ENCODE assay signal across 1 cellular context in genomic region chr7:64834989-64835388, GRCh38.
TF ChIP-seq lines count a peak whose summit lies in the region.

No MANE protein-coding gene starts in this region.

TF ChIP-seq in IMR-90, 13 proteins besides CTCF, POLR2A, EP300 and RAD21 (continued from another document):
- no peak for TF ChIP-seq ELK1 (IDR thresholded peaks at IDR 0.05; ENCODE audit: borderline replicate concordance, low read depth, low read length)
- peak; percentile 62 for TF ChIP-seq MAFK (IDR thresholded peaks at IDR 0.05; ENCODE audit: low read depth, low read length)
